ENCODE assay signal across 9 cellular contexts in genomic region chr20:31494131-31494530, GRCh38. TPM values are rescaled to one million over a fixed set of nuclear protein-coding genes. Genes with fewer than 3 reads are reported as not detected.
A peak's percentile ranks its signal among the peaks of the same experiment; 100 is the strongest.
DNase-seq lines count a peak whose midpoint lies in the region; ATAC-seq and TF ChIP-seq lines count a peak whose summit lies in the region.
"Had no signal": no experiment of that assay in that cellular context is flagged by ENCODE, and none has a peak within 500 bp of the region (broad histone marks: within the 10 kb centered on the region; RNA-seq: fewer than 3 reads in every experiment).

No MANE protein-coding gene starts in this region.

- peaks cover 6% of the 10 kb centered on the region for H3K27me3 ChIP-seq in DND-41 (ENCODE audit: insufficient read depth, low read length, poor library complexity)

- DNase-seq in DND-41 (no peak), NCI-H460 (ENCODE audit: extremely low read depth, low read depth) (peak; percentile 44), hepatic stellate cell (ENCODE audit: low spot score) (peak; percentile 51), NCI-H146 treated with DMSO at 0.1 percent for 48 hours (lab: John Stamatoyannopoulos, UW; ENCODE audit: unreplicated experiment) (no peak)
- DNase-seq: activated naive CD4-positive, alpha-beta T cell; NCI-H2029 had no signal

- H3K4me3 ChIP-seq in DND-41 (ENCODE audit: low read depth in 1 of 2, low read length in 2 of 2) = no peak overlapping the region

- no peaks in the 10 kb centered on the region for H3K9me3 ChIP-seq in DND-41 (ENCODE audit: insufficient read depth, low read length, severe bottlenecking)

- no peak overlapping the region for H3K4me2 ChIP-seq in DND-41 (ENCODE audit: insufficient read depth, low read length)

- H3K4me1 ChIP-seq in DND-41 (ENCODE audit: insufficient read depth, low read length) = no peaks in the 10 kb centered on the region

- no peak overlapping the region for H3K9ac ChIP-seq in DND-41 (ENCODE audit: low read depth, low read length)

- no peaks in the 10 kb centered on the region for H4K20me1 ChIP-seq in DND-41 (ENCODE audit: insufficient read depth, low read length)

- H3K27ac ChIP-seq in DND-41 (ENCODE audit: low read length) = no peak overlapping the region

- no peaks in the 10 kb centered on the region for H3K79me2 ChIP-seq in DND-41 (ENCODE audit: insufficient read depth, low read length)

- H3K36me3 ChIP-seq in DND-41 (ENCODE audit: insufficient read depth, low read length) = no peaks in the 10 kb centered on the region

- TF ChIP-seq CTCF in DND-41 (IDR thresholded peaks at IDR 0.05; ENCODE audit: borderline replicate concordance, extremely low read depth, low read length, poor library complexity, severe bottlenecking) = peak; percentile 38

- ATAC-seq in DND-41 (ENCODE audit: insufficient read depth, low read depth) (peak; percentile 55; the same call in 1 of the 3 replicates), HG02678 (IDR thresholded peaks at IDR 0.05; ENCODE audit: unreplicated experiment) (no peak), GM21528 (IDR thresholded peaks at IDR 0.05; ENCODE audit: low FRiP score, unreplicated experiment) (no peak)

- H2AFZ ChIP-seq in DND-41 (ENCODE audit: low read depth, low read length) = no peak overlapping the region

RNA-seq across cellular contexts. Expression of gene REM1, which starts 19.0 kb away (rescaled TPM):
- not detected in 2 replicates for total RNA-seq in NCI-H460 (2014; rRNA removed; shearing (Covaris generic))
- not detected in 2 replicates for polyA plus RNA-seq in NCI-H460 (2014; cell fraction: nucleus; rRNA removed)

RNA-seq across cellular contexts. Expression of gene DEFB124, which starts 19.2 kb away (rescaled TPM):
- total RNA-seq in NCI-H460 (2014; rRNA removed; shearing (Covaris generic)) = not detected in 2 replicates
- polyA plus RNA-seq in NCI-H460 (2014; cell fraction: nucleus; rRNA removed) = not detected in 2 replicates
- total RNA-seq: mononuclear cell had no signal

RNA-seq across cellular contexts. Expression of gene HM13, which starts 20.1 kb away (rescaled TPM):
- 85.3 and 97.3 TPM in 2 replicates for total RNA-seq in NCI-H460 (2014; rRNA removed; shearing (Covaris generic))
- polyA plus RNA-seq in NCI-H460 (2014; cell fraction: nucleus; rRNA removed) = 111 and 116 TPM in 2 replicates

RNA-seq across cellular contexts. Expression of gene DEFB123, which starts 53.7 kb away (rescaled TPM):
- total RNA-seq in NCI-H460 (2014; rRNA removed; shearing (Covaris generic)) = not detected in 2 replicates
- not detected in 2 replicates for polyA plus RNA-seq in NCI-H460 (2014; cell fraction: nucleus; rRNA removed)
- total RNA-seq: mononuclear cell had no signal

Comparison
In these comparisons a context has a peak if more than half of its experiments do, and no peak if none do; other contexts are left out.
1. DNase-seq: peak in NCI-H460 (single experiment) and hepatic stellate cell (single experiment); none in DND-41 (single experiment) and NCI-H146 treated with DMSO at 0.1 percent for 48 hours (single experiment).